In the genomic region with DNA sequence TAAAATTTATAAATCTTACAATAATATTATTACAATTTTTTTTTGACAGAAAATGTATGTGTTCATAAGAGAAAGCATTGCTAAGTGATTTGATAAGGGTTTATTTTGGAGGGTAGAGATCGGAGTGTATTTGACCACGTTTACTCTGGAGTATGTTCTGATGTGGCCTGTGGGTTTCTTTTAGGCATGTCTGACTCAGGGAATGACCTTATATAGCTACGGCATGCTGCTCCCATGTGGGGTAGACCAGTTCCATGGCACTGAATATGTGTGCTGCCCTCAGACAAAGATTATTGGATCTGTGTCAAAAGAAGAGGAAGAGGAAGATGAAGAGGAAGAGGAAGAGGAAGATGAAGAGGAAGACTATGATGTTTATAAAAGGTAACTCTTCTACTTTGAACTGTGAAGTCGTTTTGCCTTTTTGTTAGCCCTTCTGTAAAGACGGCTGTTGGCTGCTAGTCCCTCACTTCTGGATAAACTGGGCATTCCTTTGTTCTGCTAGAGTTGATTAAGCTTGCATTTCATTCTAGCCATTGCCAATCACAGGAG, we compare ENCODE assay signal across 11 cellular contexts. TPM values are rescaled to one million over a fixed set of nuclear protein-coding genes. Genes with fewer than 3 reads are reported as not detected.
DNase-seq lines count a peak whose midpoint lies in the region; ATAC-seq and TF ChIP-seq lines count a peak whose summit lies in the region.
"Had no signal": no experiment of that assay in that cellular context is flagged by ENCODE, and none has a peak within 500 bp of the region (broad histone marks: within the 10 kb centered on the region; RNA-seq: fewer than 3 reads in every experiment).

No MANE protein-coding gene starts in this region.

- BruUV-seq in IMR-90 (replicated peaks; lab: Mats Ljungman, UMichigan): TSS peak; percentile 88

- H2BK20ac ChIP-seq in IMR-90 (ENCODE audit: low read depth, low read length): no peak overlapping the region

- H3K4me2 ChIP-seq in IMR-90 (ENCODE audit: low read depth, low read length): no peak overlapping the region

- H3K9ac ChIP-seq in IMR-90 (ENCODE audit: low read depth, low read length): no peak overlapping the region

- TF ChIP-seq EP300 in transverse colon (IDR thresholded peaks at IDR 0.05; ENCODE audit: low read depth): no peak

- no peak overlapping the region for H3K27ac Mint-ChIP-seq in CD4-positive, alpha-beta T cell
- H3K27ac Mint-ChIP-seq in naive B cell: peak overlapping the region; percentile 68 to 96 (median 82)

- TF ChIP-seq POLR2A in IMR-90 (IDR thresholded peaks at IDR 0.05; ENCODE audit: low read depth, low read length) (no peak), transverse colon (IDR thresholded peaks at IDR 0.05) (no peak)

- H3K4me3 Mint-ChIP-seq in CD4-positive, alpha-beta T cell: no peak overlapping the region
- H3K4me3 Mint-ChIP-seq in naive B cell: peak overlapping the region; percentile 75 to 94 (median 86)

- H2BK120ac ChIP-seq in IMR-90 (ENCODE audit: low read depth, low read length): no peak overlapping the region

- no peaks in the 10 kb centered on the region for H3K27me3 Mint-ChIP-seq in CD4-positive, alpha-beta T cell
- no peaks in the 10 kb centered on the region for H3K27me3 Mint-ChIP-seq in naive B cell

- peaks cover 20% of the 10 kb centered on the region for H4K20me1 ChIP-seq in IMR-90 (ENCODE audit: insufficient read depth, low read length)

- H3K4me1 ChIP-seq in IMR-90 (ENCODE audit: control insufficient read depth, insufficient read depth, low read length) (peaks cover 5% of the 10 kb centered on the region), transverse colon (peaks cover 0 to 12% (median 4%) of the 10 kb centered on the region in 4 donors)

- H3K18ac ChIP-seq in IMR-90 (ENCODE audit: low read depth, low read length): no peak overlapping the region

- WGBS in IMR-90 (ENCODE audit: extremely low coverage in 2 of 2, insufficient read length in 1 of 2), 2 experiments: 0% methylated on average over 1 of the region's 5 CpGs; no CpG with 5 or more reads in 1 of the 2 experiments
- 65 to 72% methylated on average over 3 to 5 of the region's 5 CpGs for WGBS in transverse colon (ENCODE audit: low coverage in 1 of 2), 2 donors

- dilution Hi-C loops in IMR-90 (cut with HindIII; ENCODE audit: low sequenced_read_pairs, unreplicated experiment): no loop called here

- no peaks in the 10 kb centered on the region for H3K9me3 Mint-ChIP-seq in CD4-positive, alpha-beta T cell
- H3K9me3 Mint-ChIP-seq in naive B cell: no peaks in the 10 kb centered on the region

- no peaks in the 10 kb centered on the region for H3K9me3 ChIP-seq in CD4-positive, alpha-beta T cell (ENCODE audit: control insufficient read depth, low read length)
- H3K9me3 ChIP-seq in IMR-90 (ENCODE audit: control insufficient read depth, insufficient read depth, low read length): no peaks in the 10 kb centered on the region
- no peaks in the 10 kb centered on the region for H3K9me3 ChIP-seq in transverse colon

- TF ChIP-seq CTCF in CD4-positive, alpha-beta T cell (IDR thresholded peaks at IDR 0.05): no peak
- TF ChIP-seq CTCF in IMR-90 (conservative IDR thresholded peaks at IDR 0.05; ENCODE audit: low read depth, low read length): no peak
- TF ChIP-seq CTCF in astrocyte of the spinal cord (IDR thresholded peaks at IDR 0.05; ENCODE audit: low read depth, low read length): no peak
- TF ChIP-seq CTCF in transverse colon (IDR thresholded peaks at IDR 0.05): no peak

- no peak overlapping the region for H2AFZ ChIP-seq in IMR-90 (replicated peaks; ENCODE audit: low read length, poor library complexity)

- H3K9me1 ChIP-seq in IMR-90 (ENCODE audit: insufficient read depth, low read length): peaks cover 12% of the 10 kb centered on the region

- no peak overlapping the region for H2BK15ac ChIP-seq in IMR-90 (ENCODE audit: low read depth, low read length)

- H4K5ac ChIP-seq in IMR-90 (ENCODE audit: low read depth, low read length): no peak overlapping the region

- H3K27ac ChIP-seq in CD4-positive, alpha-beta T cell (ENCODE audit: low read depth, low read length): no peak overlapping the region
- H3K27ac ChIP-seq in IMR-90 (ENCODE audit: insufficient read depth, low read length) (no peak overlapping the region), transverse colon (no peak overlapping the region)

- in situ Hi-C loops in IMR-90 (cut with MboI; ENCODE audit: low sequenced_read_pairs) (no loop called here), astrocyte of the spinal cord (cut with HindIII; ENCODE audit: low sequenced_read_pairs) (no loop called here), transverse colon (cut with MboI; ENCODE audit: low pct_ligation_motif_present in 1 of 4, low pct_unique_long_range_greater_than_20kb in 1 of 4, low sequenced_read_pairs in 3 of 4) (no loop called here)

- H2AK9ac ChIP-seq in IMR-90 (replicated peaks; ENCODE audit: low read depth, low read length, poor library complexity): no peak overlapping the region

- no peak overlapping the region for H4K91ac ChIP-seq in IMR-90 (ENCODE audit: insufficient read depth, low read depth, low read length)

- no peak overlapping the region for H3K23ac ChIP-seq in IMR-90 (ENCODE audit: low read depth, low read length)

- intact Hi-C loops in CD4-positive, alpha-beta T cell (cut with DNase I, micrococcal nuclease): no loop called here
- intact Hi-C loops in IMR-90 (cut with micrococcal nuclease) (loop anchor here (5.0 kb wide), 1 partner anchor 619 kb away; no protein-coding TSS in a partner anchor), transverse colon (cut with DNase I; ENCODE audit: low total_unique reads) (loop anchor here (10.0 kb wide), 1 partner anchor 117 kb away; a partner anchor contains a TSS)

- H2AK5ac ChIP-seq in IMR-90 (ENCODE audit: low read depth, low read length): no peak overlapping the region

- H4K8ac ChIP-seq in IMR-90 (ENCODE audit: low read depth in 2 of 2, low read length in 2 of 2): no peak overlapping the region

- H3K14ac ChIP-seq in IMR-90 (replicated peaks; ENCODE audit: low read depth, low read length): no peak overlapping the region

- peaks cover 4 to 32% of the 10 kb centered on the region in 2 experiments; a peak in 2 of 4 replicates for H3K79me1 ChIP-seq in IMR-90 (ENCODE audit: low read depth in 1 of 2, low read length in 2 of 2)

- no peak overlapping the region for H3K56ac ChIP-seq in IMR-90 (ENCODE audit: extremely low read depth, insufficient read depth, low read length)

- no peak for DNase-seq in CD4-positive, alpha-beta T cell
- DNase-seq in IMR-90: peak; percentile 81
- DNase-seq in astrocyte of the spinal cord (ENCODE audit: low read depth, low spot score): peak; percentile 80
- no peak for DNase-seq in naive B cell
- DNase-seq in HK-2 (ENCODE audit: unreplicated experiment): no peak
- DNase-seq in effector CD8-positive, alpha-beta T cell (lab: John Stamatoyannopoulos, UW): no peak
- DNase-seq in transverse colon: no peak
- no peak for DNase-seq in KG1 (lab: John Stamatoyannopoulos, UW)
- DNase-seq: NCI-H1048, trophoblast cell had no signal

- peaks cover 30% of the 10 kb centered on the region for H3K36me3 ChIP-seq in IMR-90 (ENCODE audit: control insufficient read depth, insufficient read depth, low read length)
- peaks cover 0 to 26% (median 10%) of the 10 kb centered on the region in 4 donors for H3K36me3 ChIP-seq in transverse colon

- no peak for TF ChIP-seq RAD21 in IMR-90 (IDR thresholded peaks at IDR 0.05; ENCODE audit: low read length)

- POLR2A ChIA-PET in CD4-positive, alpha-beta T cell (lab: Charles Lee): interaction anchor here (1.3 kb wide), 1 partner anchor 118 kb away, joined by 5 read pairs; a partner anchor contains a TSS
- POLR2A ChIA-PET in IMR-90 (lab: Charles Lee; ENCODE audit: unreplicated experiment): no interaction called here

- no peak overlapping the region for H3K4ac ChIP-seq in IMR-90 (ENCODE audit: low read depth, low read length)

- peak; percentile 54 for ATAC-seq in CD4-positive, alpha-beta T cell (ENCODE audit: poor library complexity)
- ATAC-seq in IMR-90 (ENCODE audit: low read depth) (peak; percentile 71), naive B cell (ENCODE audit: low read depth in 2 of 2) (no peak)

- H3K4me3 ChIP-seq in IMR-90 (ENCODE audit: insufficient read depth, low read depth, low read length): no peak overlapping the region
- no peak overlapping the region for H3K4me3 ChIP-seq in astrocyte of the spinal cord (ENCODE audit: low read depth, low read length)
- H3K4me3 ChIP-seq in transverse colon: no peak overlapping the region

- peaks cover 44% of the 10 kb centered on the region for H3K4me1 Mint-ChIP-seq in CD4-positive, alpha-beta T cell (ENCODE audit: low read depth)
- H3K4me1 Mint-ChIP-seq in naive B cell: peaks cover 58 to 94% (median 70%) of the 10 kb centered on the region in 3 donors

- no peaks in the 10 kb centered on the region for H3K27me3 ChIP-seq in CD4-positive, alpha-beta T cell (ENCODE audit: control insufficient read depth, insufficient read depth, low read length)
- H3K27me3 ChIP-seq in IMR-90 (ENCODE audit: control insufficient read depth, insufficient read depth, low read length) (no peaks in the 10 kb centered on the region; the same call in none of the 2 replicates), transverse colon (no peaks in the 10 kb centered on the region)

- peaks cover 34% of the 10 kb centered on the region for H3K36me3 Mint-ChIP-seq in CD4-positive, alpha-beta T cell (ENCODE audit: low read depth)
- peaks cover 24 to 27% of the 10 kb centered on the region in 2 donors for H3K36me3 Mint-ChIP-seq in naive B cell

- CTCF ChIA-PET in CD4-positive, alpha-beta T cell (lab: Charles Lee): interaction anchor here (0.9 to 1.2 kb wide), 2 partner anchors 10 to 129 kb away, joined by 3 to 4 read pairs; no protein-coding TSS in a partner anchor
- CTCF ChIA-PET in IMR-90 (lab: Yijun Ruan, JAX): interaction anchor here (0.6 to 1.3 kb wide), 2 partner anchors 198 to 246 kb away, joined by 4 to 6 read pairs; no protein-coding TSS in a partner anchor

- H2BK5ac ChIP-seq in IMR-90 (ENCODE audit: low read depth, low read length, poor library complexity, severe bottlenecking): no peak overlapping the region

TF ChIP-seq in IMR-90, 13 proteins besides CTCF, POLR2A, EP300 and RAD21 (continues in another document):
- 0 out of 2 replicates have a peak, but pooled peaks have one; percentile 54 for TF ChIP-seq MXI1 (IDR thresholded peaks at IDR 0.05; ENCODE audit: borderline replicate concordance, low read depth, low read length)

RNA-seq across cellular contexts. Expression of a gene that starts 38.1 kb away (rescaled TPM):
- total RNA-seq in CD4-positive, alpha-beta T cell: under 1 TPM; 0.25 to 0.31 TPM
- not detected in 2 replicates for total RNA-seq in IMR-90 (2012; rRNA removed)
- polyA plus RNA-seq in IMR-90 (2012; rRNA removed): not detected in 2 replicates
- polyA plus RNA-seq in IMR-90 (2012; cell fraction: cytosol; rRNA removed): not detected in 2 replicates
- polyA plus RNA-seq in IMR-90 (2012; cell fraction: nucleus; rRNA removed; ENCODE audit: low replicate concordance): not detected in 2 replicates
- 10 to 100 TPM; 13.4 to 38.8 (median 20.0) TPM for polyA plus RNA-seq in naive B cell (ENCODE audit: low read depth in 6 of 6)
- 100 to 1,000 TPM; 335 to 641 (median 446) TPM for total RNA-seq in transverse colon
- total RNA-seq: G401 had no signal

RNA-seq across cellular contexts. Expression of a gene that starts 51.8 kb away (rescaled TPM):
- total RNA-seq in CD4-positive, alpha-beta T cell: 10 to 100 TPM; 28.8 to 29.5 TPM
- 127 and 134 TPM in 2 replicates for total RNA-seq in IMR-90 (2012; rRNA removed)
- 210 and 235 TPM in 2 replicates for polyA plus RNA-seq in IMR-90 (2012; rRNA removed)
- polyA plus RNA-seq in IMR-90 (2012; cell fraction: cytosol; rRNA removed): 149 and 158 TPM in 2 replicates
- 87.7 and 134 TPM in 2 replicates for polyA plus RNA-seq in IMR-90 (2012; cell fraction: nucleus; rRNA removed; ENCODE audit: low replicate concordance)
- 100 to 1,000 TPM; 289 to 343 (median 310) TPM for polyA plus RNA-seq in naive B cell (ENCODE audit: low read depth in 6 of 6)
- 100 to 1,000 TPM; 191 to 618 (median 396) TPM for total RNA-seq in transverse colon

Comparison
In these comparisons a context has a peak if more than half of its experiments do, and no peak if none do; other contexts are left out.
1. ATAC-seq: peak in CD4-positive, alpha-beta T cell (single experiment) and IMR-90 (single experiment); none in naive B cell (0 of 2).
2. DNase-seq: peak in IMR-90 (single experiment) and astrocyte of the spinal cord (single experiment); none in CD4-positive, alpha-beta T cell (0 of 10), naive B cell (single experiment), HK-2 (single experiment), effector CD8-positive, alpha-beta T cell (single experiment), transverse colon (single experiment) and KG1 (single experiment).
3. RNA of a gene that starts 38.1 kb away (total RNA-seq): 335 to 641 TPM in transverse colon; 0.25 to 0.31 TPM in CD4-positive, alpha-beta T cell and not detected in IMR-90; every median in the first group is over 100 times any median in the second.
4. intact Hi-C loops: an anchor here in IMR-90 (5.0 kb wide) and transverse colon (10.0 kb wide); none called in CD4-positive, alpha-beta T cell.